24 cellular contexts compared by ENCODE assay signal in the genomic region with DNA sequence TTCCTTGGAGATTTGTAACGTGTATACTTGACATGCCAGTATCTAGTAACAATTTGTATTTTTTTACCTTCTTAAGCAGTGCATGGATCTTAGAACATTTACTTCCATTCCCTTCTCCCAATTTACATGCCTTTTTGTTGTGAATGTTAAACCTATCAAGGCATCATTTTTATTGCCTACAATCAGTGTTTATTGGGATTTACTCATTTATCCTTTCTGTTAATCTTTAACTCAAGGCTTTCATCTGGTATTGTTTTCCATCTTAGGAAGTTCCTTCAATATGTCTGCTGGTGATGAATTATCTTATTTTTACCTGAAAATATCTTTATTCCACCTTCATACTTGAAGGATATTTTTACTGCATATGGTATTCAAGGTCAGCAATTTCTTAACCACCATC.
A peak's percentile ranks its signal among the peaks of the same experiment; 100 is the strongest.
DNase-seq lines count a peak whose midpoint lies in the region; ATAC-seq, FAIRE-seq and TF ChIP-seq lines count a peak whose summit lies in the region.
"Had no signal": no experiment of that assay in that cellular context is flagged by ENCODE, and none has a peak within 500 bp of the region (broad histone marks: within the 10 kb centered on the region; RNA-seq: fewer than 3 reads in every experiment).

No MANE protein-coding gene starts in this region.

- peaks cover 18% of the 10 kb centered on the region for H3K4me1 Mint-ChIP-seq in activated CD4-positive, alpha-beta T cell treated with anti-CD3 and anti-CD28 coated beads, Interleukin-2, amount 10 ng/mL, durations not matched to agents 24 days and 14 days
- H3K4me1 Mint-ChIP-seq in CD8-positive, alpha-beta memory T cell, result peaks cover 18 to 38% (median 27%) of the 10 kb centered on the region in 3 donors
- peaks cover 14% of the 10 kb centered on the region for H3K4me1 Mint-ChIP-seq in activated T-helper 1 cell treated with anti-CD3 and anti-CD28 coated beads, Interleukin-12 subunit alpha, Interleukin-12 subunit beta, Interleukin-2, Interleukin-4 antibody, amounts not matched to agents 30 ng/mL and 10 ng/mL and 1 ng/mL, durations not matched to agents 14 hours and 24 hours and 36 hours (ENCODE audit: low read depth)
- H3K4me1 Mint-ChIP-seq in glutamatergic neuron (ENCODE audit: low read depth, unreplicated experiment), result no peaks in the 10 kb centered on the region
- H3K4me1 Mint-ChIP-seq: GM23338 had no signal

- DNase-seq in activated CD4-positive, alpha-beta T cell treated with anti-CD3 and anti-CD28 coated beads, Interleukin-2, amount 10 ng/mL, durations not matched to agents 24 days and 14 days, result no peak
- no peak for DNase-seq in activated CD4-positive, alpha-beta T cell treated with anti-CD3 and anti-CD28 coated beads, Interleukin-2, amount 50 U/mL, for 48 hours
- no peak for DNase-seq in CD8-positive, alpha-beta memory T cell
- DNase-seq in activated T-helper 1 cell treated with anti-CD3 and anti-CD28 coated beads, Interleukin-12 subunit alpha, Interleukin-12 subunit beta, Interleukin-2, Interleukin-4 antibody, amounts not matched to agents 30 ng/mL and 10 ng/mL and 1 ng/mL, durations not matched to agents 14 hours and 24 hours and 36 hours (ENCODE audit: low spot score), result no peak
- no peak for DNase-seq in pancreas
- no peak for DNase-seq in glutamatergic neuron
- DNase-seq in activated CD4-positive, CD25-positive, alpha-beta regulatory T cell treated with anti-CD3 and anti-CD28 coated beads, Interleukin-2, amount 50 U/mL, for 72 hours, result no peak
- no peak for DNase-seq in stimulated activated CD4-positive, alpha-beta T cell treated with anti-CD3 and anti-CD28 coated beads, Interleukin-4, amount 100 ng/mL, for 1 hour
- DNase-seq: activated CD4-positive, alpha-beta T cell treated with anti-CD3 and anti-CD28 coated beads, Interleukin-2, amount 50 U/mL, for 1 hour; activated T-cell treated with anti-CD3 and anti-CD28 coated beads, Interleukin-2, amount 50 U/mL, for 48 hours; AML-193; body of pancreas; effector CD4-positive, alpha-beta T cell; EL; hippocampal formation; NCI-H1105; NCI-H2029; NCI-H345; psoas muscle; SHP77; SW 1271 had no signal

- TF ChIP-seq CTCF in pancreas (IDR thresholded peaks at IDR 0.05) (no peak), glutamatergic neuron (IDR thresholded peaks at IDR 0.05; ENCODE audit: partially characterized antibody, unreplicated experiment) (no peak)

- WGBS in pancreas, 2 donors, result 75 to 89% methylated on average over 1 of the region's 1 CpG

- H3K4me3 ChIP-seq in CD8-positive, alpha-beta memory T cell (ENCODE audit: low read length), result no peak overlapping the region
- H3K4me3 ChIP-seq in pancreas, result no peak overlapping the region
- H3K4me3 ChIP-seq: body of pancreas, GM23338, psoas muscle, thoracic aorta had no signal

- peaks cover 11% of the 10 kb centered on the region for H3K4me1 ChIP-seq in CD8-positive, alpha-beta memory T cell (ENCODE audit: insufficient read depth, low read length)
- peaks cover 0 to 6% (median 0%) of the 10 kb centered on the region in 3 donors for H3K4me1 ChIP-seq in pancreas
- H3K4me1 ChIP-seq: body of pancreas, psoas muscle had no signal

- peaks cover 36% of the 10 kb centered on the region for H3K36me3 Mint-ChIP-seq in activated CD4-positive, alpha-beta T cell treated with anti-CD3 and anti-CD28 coated beads, Interleukin-2, amount 10 ng/mL, durations not matched to agents 24 days and 14 days (ENCODE audit: low read depth)
- H3K36me3 Mint-ChIP-seq in CD8-positive, alpha-beta memory T cell, result peaks cover 10 to 76% (median 11%) of the 10 kb centered on the region in 3 donors
- H3K36me3 Mint-ChIP-seq in activated T-helper 1 cell treated with anti-CD3 and anti-CD28 coated beads, Interleukin-12 subunit alpha, Interleukin-12 subunit beta, Interleukin-2, Interleukin-4 antibody, amounts not matched to agents 30 ng/mL and 10 ng/mL and 1 ng/mL, durations not matched to agents 14 hours and 24 hours and 36 hours (ENCODE audit: low read depth), result peaks cover 31% of the 10 kb centered on the region
- no peaks in the 10 kb centered on the region for H3K36me3 Mint-ChIP-seq in glutamatergic neuron (ENCODE audit: unreplicated experiment)

- intact Hi-C loops in activated CD4-positive, alpha-beta T cell treated with anti-CD3 and anti-CD28 coated beads, Interleukin-2, amount 10 ng/mL, durations not matched to agents 24 days and 14 days (cut with micrococcal nuclease), result no loop called here
- intact Hi-C loops in activated T-helper 1 cell treated with anti-CD3 and anti-CD28 coated beads, Interleukin-12 subunit alpha, Interleukin-12 subunit beta, Interleukin-2, Interleukin-4 antibody, amounts not matched to agents 30 ng/mL and 10 ng/mL and 1 ng/mL, durations not matched to agents 14 hours and 24 hours and 36 hours (cut with micrococcal nuclease), result no loop called here
- intact Hi-C loops in pancreas (cut with DNase I), result no loop called here

- H3K27me3 ChIP-seq in CD8-positive, alpha-beta memory T cell (ENCODE audit: insufficient read depth, low read length, poor library complexity, severe bottlenecking), result no peaks in the 10 kb centered on the region
- H3K27me3 ChIP-seq in pancreas, result no peaks in the 10 kb centered on the region
- H3K27me3 ChIP-seq: body of pancreas had no signal

- H3K9me3 Mint-ChIP-seq in activated CD4-positive, alpha-beta T cell treated with anti-CD3 and anti-CD28 coated beads, Interleukin-2, amount 10 ng/mL, durations not matched to agents 24 days and 14 days, result no peaks in the 10 kb centered on the region
- no peaks in the 10 kb centered on the region for H3K9me3 Mint-ChIP-seq in CD8-positive, alpha-beta memory T cell
- H3K9me3 Mint-ChIP-seq in activated T-helper 1 cell treated with anti-CD3 and anti-CD28 coated beads, Interleukin-12 subunit alpha, Interleukin-12 subunit beta, Interleukin-2, Interleukin-4 antibody, amounts not matched to agents 30 ng/mL and 10 ng/mL and 1 ng/mL, durations not matched to agents 14 hours and 24 hours and 36 hours, result no peaks in the 10 kb centered on the region
- H3K9me3 Mint-ChIP-seq in glutamatergic neuron (ENCODE audit: unreplicated experiment), result no peaks in the 10 kb centered on the region
- H3K9me3 Mint-ChIP-seq: GM23338 had no signal

- no peak overlapping the region for H3K27ac ChIP-seq in CD8-positive, alpha-beta memory T cell (ENCODE audit: low read depth, low read length)
- no peak overlapping the region for H3K27ac ChIP-seq in pancreas
- H3K27ac ChIP-seq: body of pancreas, psoas muscle, thoracic aorta had no signal

- no peaks in the 10 kb centered on the region for H3K27me3 Mint-ChIP-seq in activated CD4-positive, alpha-beta T cell treated with anti-CD3 and anti-CD28 coated beads, Interleukin-2, amount 10 ng/mL, durations not matched to agents 24 days and 14 days
- H3K27me3 Mint-ChIP-seq in CD8-positive, alpha-beta memory T cell, result no peaks in the 10 kb centered on the region
- no peaks in the 10 kb centered on the region for H3K27me3 Mint-ChIP-seq in activated T-helper 1 cell treated with anti-CD3 and anti-CD28 coated beads, Interleukin-12 subunit alpha, Interleukin-12 subunit beta, Interleukin-2, Interleukin-4 antibody, amounts not matched to agents 30 ng/mL and 10 ng/mL and 1 ng/mL, durations not matched to agents 14 hours and 24 hours and 36 hours (ENCODE audit: insufficient read depth)
- H3K27me3 Mint-ChIP-seq in glutamatergic neuron (ENCODE audit: unreplicated experiment), result no peaks in the 10 kb centered on the region

- H3K4me3 Mint-ChIP-seq in activated CD4-positive, alpha-beta T cell treated with anti-CD3 and anti-CD28 coated beads, Interleukin-2, amount 10 ng/mL, durations not matched to agents 24 days and 14 days, result no peak overlapping the region
- no peak overlapping the region for H3K4me3 Mint-ChIP-seq in CD8-positive, alpha-beta memory T cell
- no peak overlapping the region for H3K4me3 Mint-ChIP-seq in activated T-helper 1 cell treated with anti-CD3 and anti-CD28 coated beads, Interleukin-12 subunit alpha, Interleukin-12 subunit beta, Interleukin-2, Interleukin-4 antibody, amounts not matched to agents 30 ng/mL and 10 ng/mL and 1 ng/mL, durations not matched to agents 14 hours and 24 hours and 36 hours
- no peak overlapping the region for H3K4me3 Mint-ChIP-seq in glutamatergic neuron (ENCODE audit: unreplicated experiment)
- H3K4me3 Mint-ChIP-seq: GM23338 had no signal

- no peaks in the 10 kb centered on the region for H3K9me3 ChIP-seq in CD8-positive, alpha-beta memory T cell (ENCODE audit: low read length)
- no peaks in the 10 kb centered on the region for H3K9me3 ChIP-seq in pancreas
- H3K9me3 ChIP-seq: body of pancreas, psoas muscle, thoracic aorta had no signal

- ATAC-seq in pancreas, result no peak
- ATAC-seq: body of pancreas, GM23338, psoas muscle had no signal

- H3K27ac Mint-ChIP-seq in activated CD4-positive, alpha-beta T cell treated with anti-CD3 and anti-CD28 coated beads, Interleukin-2, amount 10 ng/mL, durations not matched to agents 24 days and 14 days, result peak overlapping the region; percentile 12
- peak overlapping the region in 6 of 8 donors; percentile 2 to 86 (median 68) for H3K27ac Mint-ChIP-seq in CD8-positive, alpha-beta memory T cell
- H3K27ac Mint-ChIP-seq in activated T-helper 1 cell treated with anti-CD3 and anti-CD28 coated beads, Interleukin-12 subunit alpha, Interleukin-12 subunit beta, Interleukin-2, Interleukin-4 antibody, amounts not matched to agents 30 ng/mL and 10 ng/mL and 1 ng/mL, durations not matched to agents 14 hours and 24 hours and 36 hours, result peak overlapping the region; percentile 5
- no peak overlapping the region for H3K27ac Mint-ChIP-seq in glutamatergic neuron (ENCODE audit: unreplicated experiment)
- H3K27ac Mint-ChIP-seq: GM23338 had no signal

- peak; percentile 53 for FAIRE-seq in pancreas (lab: Jason Lieb, UNC)
- FAIRE-seq: frontal cortex had no signal

- peaks cover 32% of the 10 kb centered on the region for H3K36me3 ChIP-seq in CD8-positive, alpha-beta memory T cell (ENCODE audit: insufficient read depth, low read length)
- peaks cover 0 to 26% (median 3%) of the 10 kb centered on the region in 3 donors for H3K36me3 ChIP-seq in pancreas

- CTCF ChIA-PET in CD8-positive, alpha-beta memory T cell (lab: Charles Lee), result no interaction called here

- POLR2A ChIA-PET in CD8-positive, alpha-beta memory T cell (lab: Charles Lee), result no interaction called here
